17 cellular contexts compared by ENCODE assay signal in genomic region chr7:155774947-155775346, GRCh38. TPM values are rescaled to one million over a fixed set of nuclear protein-coding genes. Genes with fewer than 3 reads are reported as not detected.
DNase-seq lines count a peak whose midpoint lies in the region; ATAC-seq and TF ChIP-seq lines count a peak whose summit lies in the region.
"Had no signal": no experiment of that assay in that cellular context is flagged by ENCODE, and none has a peak within 500 bp of the region (broad histone marks: within the 10 kb centered on the region; RNA-seq: fewer than 3 reads in every experiment).

No MANE protein-coding gene starts in this region.

- H3K4me1 ChIP-seq in left ventricle myocardium inferior = peaks cover 6% of the 10 kb centered on the region
- H3K4me1 ChIP-seq in lower lobe of right lung = no peaks in the 10 kb centered on the region

- ATAC-seq in Right ventricle myocardium superior (ENCODE audit: poor library complexity) (peak; percentile 71), left ventricle myocardium superior (peak; percentile 53), lower lobe of right lung (peak; percentile 19 to 36)
- no peak for ATAC-seq in activated naive CD4-positive, alpha-beta T cell treated with anti-CD3 and anti-CD28 coated beads, Interleukin-2, amount 50 U/mL, for 72 hours
- ATAC-seq: GM12878 had no signal

- no peak overlapping the region for H3K27ac Mint-ChIP-seq in activated naive CD4-positive, alpha-beta T cell treated with anti-CD3 and anti-CD28 coated beads, Interleukin-2, amount 50 U/mL, for 72 hours
- H3K27ac Mint-ChIP-seq: CD4-positive, alpha-beta T cell; H9 had no signal

- intact Hi-C loops in Right ventricle myocardium superior (cut with DNase I) (no loop called here), left ventricle myocardium inferior (cut with micrococcal nuclease) (no loop called here), left ventricle myocardium superior (cut with micrococcal nuclease) (no loop called here), lower lobe of right lung (cut with DNase I) (no loop called here)

- H3K36me3 Mint-ChIP-seq in activated naive CD4-positive, alpha-beta T cell treated with anti-CD3 and anti-CD28 coated beads, Interleukin-2, amount 50 U/mL, for 72 hours = peaks cover 7 to 18% of the 10 kb centered on the region in 2 donors

- H3K9me3 ChIP-seq in left ventricle myocardium inferior (replicated peaks) (no peaks in the 10 kb centered on the region), lower lobe of right lung (no peaks in the 10 kb centered on the region)

- no peaks in the 10 kb centered on the region for H3K27me3 ChIP-seq in left ventricle myocardium inferior (ENCODE audit: low read depth)
- no peaks in the 10 kb centered on the region for H3K27me3 ChIP-seq in lower lobe of right lung (ENCODE audit: low read depth)

- no peaks in the 10 kb centered on the region for H3K9me3 Mint-ChIP-seq in activated naive CD4-positive, alpha-beta T cell treated with anti-CD3 and anti-CD28 coated beads, Interleukin-2, amount 50 U/mL, for 72 hours
- H3K9me3 Mint-ChIP-seq: CD4-positive, alpha-beta T cell; H9 had no signal

- DNase-seq in Right ventricle myocardium superior (no peak), left ventricle myocardium inferior (no peak), left ventricle myocardium superior (peak; percentile 68), lower lobe of right lung (no peak), COR-L47 (lab: John Stamatoyannopoulos, UW) (no peak)
- no peak for DNase-seq in activated naive CD4-positive, alpha-beta T cell treated with anti-CD3 and anti-CD28 coated beads, Interleukin-2, amount 50 U/mL, for 72 hours (ENCODE audit: low spot score in 2 of 2)
- DNase-seq in activated naive CD4-positive, alpha-beta T cell treated with Interleukin-2 at 50 U/mL for 16 hours = no peak
- DNase-seq: 8988T; AML-193; C1 segment of cervical spinal cord; CD4-positive, alpha-beta T cell; DMS79; GOT3; H9; IMR-90 had no signal

- H3K36me3 ChIP-seq in left ventricle myocardium inferior = peaks cover 78% of the 10 kb centered on the region
- peaks cover 91% of the 10 kb centered on the region for H3K36me3 ChIP-seq in lower lobe of right lung

- H3K4me3 ChIP-seq in left ventricle myocardium inferior = no peak overlapping the region
- H3K4me3 ChIP-seq in lower lobe of right lung = no peak overlapping the region
- H3K4me3 ChIP-seq: GM12878 had no signal

- TF ChIP-seq CTCF in left ventricle myocardium inferior (IDR thresholded peaks at IDR 0.05; ENCODE audit: borderline replicate concordance) = no peak
- no peak for TF ChIP-seq CTCF in lower lobe of right lung (IDR thresholded peaks at IDR 0.05)

- H3K27ac ChIP-seq in left ventricle myocardium inferior (replicated peaks) (no peak overlapping the region), lower lobe of right lung (no peak overlapping the region)

RNA-seq across cellular contexts. Expression of gene SHH, which starts 37.3 kb away (rescaled TPM):
- total RNA-seq in Right ventricle myocardium superior = not detected
- total RNA-seq in left ventricle myocardium inferior = not detected
- total RNA-seq in left ventricle myocardium superior = not detected
- 7.3 TPM for total RNA-seq in lower lobe of right lung
- total RNA-seq in activated naive CD4-positive, alpha-beta T cell treated with anti-CD3 and anti-CD28 coated beads, Interleukin-2, amount 50 U/mL, for 72 hours = not detected
- total RNA-seq: CD4-positive, alpha-beta T cell; G401; GM12878 had no signal

Comparison
In these comparisons a context has a peak if more than half of its experiments do, and no peak if none do; other contexts are left out.
1. ATAC-seq: peak in Right ventricle myocardium superior (single experiment), left ventricle myocardium superior (single experiment) and lower lobe of right lung (2 of 2); none in activated naive CD4-positive, alpha-beta T cell treated with anti-CD3 and anti-CD28 coated beads, Interleukin-2, amount 50 U/mL, for 72 hours (0 of 2).